8 cellular contexts compared by ENCODE assay signal in the genomic region with DNA sequence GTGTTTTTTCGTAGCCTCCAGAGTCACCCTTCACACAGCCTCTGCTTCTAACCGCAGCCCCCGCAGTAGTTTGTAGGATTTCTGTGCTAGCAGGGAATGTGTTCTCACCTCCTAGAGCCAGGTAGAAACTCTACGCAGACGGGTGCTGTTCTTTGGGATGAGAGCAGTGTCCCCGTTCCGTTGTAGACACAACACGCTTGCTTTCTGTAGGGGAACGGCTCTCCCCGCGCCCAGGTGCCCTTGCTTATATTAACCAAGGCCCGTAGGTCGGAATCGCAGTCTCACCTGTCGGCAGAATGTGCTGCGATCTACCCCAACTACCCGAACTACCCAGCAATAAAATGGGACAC.
DNase-seq lines count a peak whose midpoint lies in the region; ATAC-seq and TF ChIP-seq lines count a peak whose summit lies in the region.

No MANE protein-coding gene starts in this region.

- peak overlapping the region in 1 of 3 donors; percentile 9 for H3K27ac ChIP-seq in thyroid gland

- H3K27me3 ChIP-seq in thyroid gland: no peaks in the 10 kb centered on the region

- ATAC-seq in left colon: peak; percentile 42

- H3K9me3 ChIP-seq in thyroid gland: no peaks in the 10 kb centered on the region

- H3K4me3 ChIP-seq in thyroid gland (replicated peaks in 1 of 3): peak overlapping the region in 2 of 3 donors; percentile 34 to 37

- in situ Hi-C loops in GM13976 (cut with MboI; ENCODE audit: low sequenced_read_pairs, unreplicated experiment): loop anchor here (25.0 kb wide), 1 partner anchor 98 kb away; no protein-coding TSS in a partner anchor

- peaks cover 0 to 5% of the 10 kb centered on the region in 2 donors for H3K4me1 ChIP-seq in thyroid gland

- TF ChIP-seq CTCF in thyroid gland (IDR thresholded peaks at IDR 0.05): no peak
- TF ChIP-seq CTCF in GM13976 (IDR thresholded peaks at IDR 0.05; ENCODE audit: borderline replicate concordance, control extremely low read depth, extremely low read depth, insufficient read depth, missing control alignments): no peak

- no peak for TF ChIP-seq POLR2A in thyroid gland (IDR thresholded peaks at IDR 0.05)

- H3K36me3 ChIP-seq in thyroid gland: no peaks in the 10 kb centered on the region

- intact Hi-C loops in left colon (cut with DNase I, micrococcal nuclease) (no loop called here), thyroid gland (cut with DNase I) (no loop called here)

- peak; percentile 4 for DNase-seq in stimulated activated CD4-positive, alpha-beta T cell treated with anti-CD3 and anti-CD28 coated beads, Interleukin-4, amount 100 ng/mL, for 1 hour
- no peak for DNase-seq in stimulated activated CD4-positive, alpha-beta T cell treated with anti-CD3 and anti-CD28 coated beads, Interleukin-2, amount 100 ng/mL, for 24 hours
- DNase-seq in activated naive CD4-positive, alpha-beta T cell treated with anti-CD3 and anti-CD28 coated beads, Interleukin-2, amount 50 U/mL, for 16 hours: peak; percentile 16
- DNase-seq in left colon (peak in 1 of 2 donors; percentile 30), thyroid gland (peak; percentile 3 to 14), NCI-H82 (lab: John Stamatoyannopoulos, UW) (no peak), GM13976 (ENCODE audit: low spot score) (no peak), Kasumi-1 (lab: John Stamatoyannopoulos, UW) (no peak)

- 4 to 6% methylated on average over 17 of the region's 17 CpGs for WGBS in thyroid gland, 2 donors

Comparison
In these comparisons a context has a peak if more than half of its experiments do, and no peak if none do; other contexts are left out.
1. DNase-seq: peak in stimulated activated CD4-positive, alpha-beta T cell treated with anti-CD3 and anti-CD28 coated beads, Interleukin-4, amount 100 ng/mL, for 1 hour (single experiment), activated naive CD4-positive, alpha-beta T cell treated with anti-CD3 and anti-CD28 coated beads, Interleukin-2, amount 50 U/mL, for 16 hours (single experiment) and thyroid gland (2 of 2); none in stimulated activated CD4-positive, alpha-beta T cell treated with anti-CD3 and anti-CD28 coated beads, Interleukin-2, amount 100 ng/mL, for 24 hours (0 of 2), NCI-H82 (single experiment), GM13976 (single experiment) and Kasumi-1 (0 of 2).